Comparison of ENCODE assay signal across 1 cellular context in genomic region chr9:127716412-127716811, GRCh38.
TF ChIP-seq lines count a peak whose summit lies in the region.

No MANE protein-coding gene starts in this region.

TF ChIP-seq in HepG2, 621 proteins besides CTCF, POLR2A, EP300 and RAD21 (continues in another document):
- peak; percentile 65; the same call in 1 of the 2 replicates for TF ChIP-seq HNF4A (CRISPR knock-in tag; IDR thresholded peaks at IDR 0.05)
- no peak for TF ChIP-seq ZNF367 (CRISPR knock-in tag; IDR thresholded peaks at IDR 0.05; ENCODE audit: borderline replicate concordance)
- 0 out of 2 replicates have a peak, but pooled peaks have one; percentile 42 for TF ChIP-seq MTA1 (CRISPR knock-in tag; IDR thresholded peaks at IDR 0.05; ENCODE audit: borderline replicate concordance)
- TF ChIP-seq ESRRA (CRISPR knock-in tag; IDR thresholded peaks at IDR 0.05; ENCODE audit: low read depth) = 0 out of 2 replicates have a peak, but pooled peaks have one; percentile 42
- TF ChIP-seq ZNF788 (CRISPR knock-in tag; IDR thresholded peaks at IDR 0.05; ENCODE audit: borderline replicate concordance) = no peak
- TF ChIP-seq PITX1 (CRISPR knock-in tag; IDR thresholded peaks at IDR 0.05) = no peak
- no peak for TF ChIP-seq GPBP1L1 (CRISPR knock-in tag; IDR thresholded peaks at IDR 0.05)
- TF ChIP-seq ELF3 (CRISPR knock-in tag; IDR thresholded peaks at IDR 0.05) = peak; percentile 36; the same call in 1 of the 2 replicates
- no peak for TF ChIP-seq FOXP1 (IDR thresholded peaks at IDR 0.05)
- TF ChIP-seq FOXP1 (CRISPR knock-in tag; IDR thresholded peaks at IDR 0.05) = no peak
- no peak for TF ChIP-seq ZNF749 (CRISPR knock-in tag; IDR thresholded peaks at IDR 0.05; ENCODE audit: borderline replicate concordance)
- no peak for TF ChIP-seq CENPBD1 (CRISPR knock-in tag; IDR thresholded peaks at IDR 0.05; ENCODE audit: borderline replicate concordance, low read depth)
- TF ChIP-seq, protein P1, sequence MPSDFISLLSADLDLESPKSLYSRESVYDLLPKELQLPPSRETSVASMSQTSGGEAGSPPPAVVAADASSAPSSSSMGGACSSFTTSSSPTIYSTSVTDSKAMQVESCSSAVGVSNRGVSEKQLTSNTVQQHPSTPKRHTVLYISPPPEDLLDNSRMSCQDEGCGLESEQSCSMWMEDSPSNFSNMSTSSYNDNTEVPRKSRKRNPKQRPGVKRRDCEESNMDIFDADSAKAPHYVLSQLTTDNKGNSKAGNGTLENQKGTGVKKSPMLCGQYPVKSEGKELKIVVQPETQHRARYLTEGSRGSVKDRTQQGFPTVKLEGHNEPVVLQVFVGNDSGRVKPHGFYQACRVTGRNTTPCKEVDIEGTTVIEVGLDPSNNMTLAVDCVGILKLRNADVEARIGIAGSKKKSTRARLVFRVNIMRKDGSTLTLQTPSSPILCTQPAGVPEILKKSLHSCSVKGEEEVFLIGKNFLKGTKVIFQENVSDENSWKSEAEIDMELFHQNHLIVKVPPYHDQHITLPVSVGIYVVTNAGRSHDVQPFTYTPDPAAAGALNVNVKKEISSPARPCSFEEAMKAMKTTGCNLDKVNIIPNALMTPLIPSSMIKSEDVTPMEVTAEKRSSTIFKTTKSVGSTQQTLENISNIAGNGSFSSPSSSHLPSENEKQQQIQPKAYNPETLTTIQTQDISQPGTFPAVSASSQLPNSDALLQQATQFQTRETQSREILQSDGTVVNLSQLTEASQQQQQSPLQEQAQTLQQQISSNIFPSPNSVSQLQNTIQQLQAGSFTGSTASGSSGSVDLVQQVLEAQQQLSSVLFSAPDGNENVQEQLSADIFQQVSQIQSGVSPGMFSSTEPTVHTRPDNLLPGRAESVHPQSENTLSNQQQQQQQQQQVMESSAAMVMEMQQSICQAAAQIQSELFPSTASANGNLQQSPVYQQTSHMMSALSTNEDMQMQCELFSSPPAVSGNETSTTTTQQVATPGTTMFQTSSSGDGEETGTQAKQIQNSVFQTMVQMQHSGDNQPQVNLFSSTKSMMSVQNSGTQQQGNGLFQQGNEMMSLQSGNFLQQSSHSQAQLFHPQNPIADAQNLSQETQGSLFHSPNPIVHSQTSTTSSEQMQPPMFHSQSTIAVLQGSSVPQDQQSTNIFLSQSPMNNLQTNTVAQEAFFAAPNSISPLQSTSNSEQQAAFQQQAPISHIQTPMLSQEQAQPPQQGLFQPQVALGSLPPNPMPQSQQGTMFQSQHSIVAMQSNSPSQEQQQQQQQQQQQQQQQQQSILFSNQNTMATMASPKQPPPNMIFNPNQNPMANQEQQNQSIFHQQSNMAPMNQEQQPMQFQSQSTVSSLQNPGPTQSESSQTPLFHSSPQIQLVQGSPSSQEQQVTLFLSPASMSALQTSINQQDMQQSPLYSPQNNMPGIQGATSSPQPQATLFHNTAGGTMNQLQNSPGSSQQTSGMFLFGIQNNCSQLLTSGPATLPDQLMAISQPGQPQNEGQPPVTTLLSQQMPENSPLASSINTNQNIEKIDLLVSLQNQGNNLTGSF (CRISPR knock-in tag; IDR thresholded peaks at IDR 0.05) = no peak
- peak; percentile 6; the same call in 1 of the 2 replicates for TF ChIP-seq SPEN (CRISPR knock-in tag; IDR thresholded peaks at IDR 0.05; ENCODE audit: low read depth)
- 0 out of 2 replicates have a peak, but pooled peaks have one; percentile 19 for TF ChIP-seq SALL1 (CRISPR knock-in tag; IDR thresholded peaks at IDR 0.05)
- no peak for TF ChIP-seq HNRNPH1 (optimal IDR thresholded peaks at IDR 0.05; ENCODE audit: low read depth, low read length)
- peak; percentile 45; the same call in 1 of the 2 replicates for TF ChIP-seq UBTF (CRISPR knock-in tag; IDR thresholded peaks at IDR 0.05)
- TF ChIP-seq GLI4 (CRISPR knock-in tag; IDR thresholded peaks at IDR 0.05; ENCODE audit: borderline replicate concordance) = no peak
- no peak for TF ChIP-seq NONO (IDR thresholded peaks at IDR 0.05)
- 0 out of 2 replicates have a peak, but pooled peaks have one; percentile 31 for TF ChIP-seq NONO (CRISPR knock-in tag; conservative IDR thresholded peaks at IDR 0.05)
- TF ChIP-seq GABPB1 (CRISPR knock-in tag; IDR thresholded peaks at IDR 0.05) = peak; percentile 32; the same call in 1 of the 2 replicates
- TF ChIP-seq ZNF350 (CRISPR knock-in tag; IDR thresholded peaks at IDR 0.05; ENCODE audit: borderline replicate concordance, low read depth) = 0 out of 2 replicates have a peak, but pooled peaks have one; percentile 19
- peak; percentile 71; the same call in 1 of the 2 replicates for TF ChIP-seq ELF1 (CRISPR knock-in tag; IDR thresholded peaks at IDR 0.05)
- TF ChIP-seq NFRKB (IDR thresholded peaks at IDR 0.05) = no peak
- TF ChIP-seq, protein P2, sequence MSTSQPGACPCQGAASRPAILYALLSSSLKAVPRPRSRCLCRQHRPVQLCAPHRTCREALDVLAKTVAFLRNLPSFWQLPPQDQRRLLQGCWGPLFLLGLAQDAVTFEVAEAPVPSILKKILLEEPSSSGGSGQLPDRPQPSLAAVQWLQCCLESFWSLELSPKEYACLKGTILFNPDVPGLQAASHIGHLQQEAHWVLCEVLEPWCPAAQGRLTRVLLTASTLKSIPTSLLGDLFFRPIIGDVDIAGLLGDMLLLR (CRISPR knock-in tag; IDR thresholded peaks at IDR 0.05) = no peak; the same call in 1 of the 2 replicates
- no peak for TF ChIP-seq ZNF564 (CRISPR knock-in tag; IDR thresholded peaks at IDR 0.05)
- TF ChIP-seq HNF1A (IDR thresholded peaks at IDR 0.05; ENCODE audit: low read depth) = no peak
- no peak for TF ChIP-seq HNF1A (CRISPR knock-in tag; IDR thresholded peaks at IDR 0.05; ENCODE audit: borderline replicate concordance)
- TF ChIP-seq HNF1B (CRISPR knock-in tag; IDR thresholded peaks at IDR 0.05) = 0 out of 2 replicates have a peak, but pooled peaks have one; percentile 9
- TF ChIP-seq KDM1A (CRISPR knock-in tag; IDR thresholded peaks at IDR 0.05) = no peak
- TF ChIP-seq, protein P3, sequence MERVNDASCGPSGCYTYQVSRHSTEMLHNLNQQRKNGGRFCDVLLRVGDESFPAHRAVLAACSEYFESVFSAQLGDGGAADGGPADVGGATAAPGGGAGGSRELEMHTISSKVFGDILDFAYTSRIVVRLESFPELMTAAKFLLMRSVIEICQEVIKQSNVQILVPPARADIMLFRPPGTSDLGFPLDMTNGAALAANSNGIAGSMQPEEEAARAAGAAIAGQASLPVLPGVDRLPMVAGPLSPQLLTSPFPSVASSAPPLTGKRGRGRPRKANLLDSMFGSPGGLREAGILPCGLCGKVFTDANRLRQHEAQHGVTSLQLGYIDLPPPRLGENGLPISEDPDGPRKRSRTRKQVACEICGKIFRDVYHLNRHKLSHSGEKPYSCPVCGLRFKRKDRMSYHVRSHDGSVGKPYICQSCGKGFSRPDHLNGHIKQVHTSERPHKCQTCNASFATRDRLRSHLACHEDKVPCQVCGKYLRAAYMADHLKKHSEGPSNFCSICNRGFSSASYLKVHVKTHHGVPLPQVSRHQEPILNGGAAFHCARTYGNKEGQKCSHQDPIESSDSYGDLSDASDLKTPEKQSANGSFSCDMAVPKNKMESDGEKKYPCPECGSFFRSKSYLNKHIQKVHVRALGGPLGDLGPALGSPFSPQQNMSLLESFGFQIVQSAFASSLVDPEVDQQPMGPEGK (CRISPR knock-in tag; IDR thresholded peaks at IDR 0.05) = peak; percentile 64
- TF ChIP-seq ETV5 (CRISPR knock-in tag; IDR thresholded peaks at IDR 0.05; ENCODE audit: borderline replicate concordance) = peak; percentile 57
- TF ChIP-seq NR2F6 (IDR thresholded peaks at IDR 0.05) = 0 out of 2 replicates have a peak, but pooled peaks have one; percentile 21
- no peak; the same call in 1 of the 2 replicates for TF ChIP-seq NR2F6 (CRISPR knock-in tag; IDR thresholded peaks at IDR 0.05)
- TF ChIP-seq, protein P4, sequence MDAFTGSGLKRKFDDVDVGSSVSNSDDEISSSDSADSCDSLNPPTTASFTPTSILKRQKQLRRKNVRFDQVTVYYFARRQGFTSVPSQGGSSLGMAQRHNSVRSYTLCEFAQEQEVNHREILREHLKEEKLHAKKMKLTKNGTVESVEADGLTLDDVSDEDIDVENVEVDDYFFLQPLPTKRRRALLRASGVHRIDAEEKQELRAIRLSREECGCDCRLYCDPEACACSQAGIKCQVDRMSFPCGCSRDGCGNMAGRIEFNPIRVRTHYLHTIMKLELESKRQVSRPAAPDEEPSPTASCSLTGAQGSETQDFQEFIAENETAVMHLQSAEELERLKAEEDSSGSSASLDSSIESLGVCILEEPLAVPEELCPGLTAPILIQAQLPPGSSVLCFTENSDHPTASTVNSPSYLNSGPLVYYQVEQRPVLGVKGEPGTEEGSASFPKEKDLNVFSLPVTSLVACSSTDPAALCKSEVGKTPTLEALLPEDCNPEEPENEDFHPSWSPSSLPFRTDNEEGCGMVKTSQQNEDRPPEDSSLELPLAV (CRISPR knock-in tag; conservative IDR thresholded peaks at IDR 0.05; ENCODE audit: low read depth) = no peak
- TF ChIP-seq RARA (CRISPR knock-in tag; IDR thresholded peaks at IDR 0.05) = peak; percentile 50
- no peak for TF ChIP-seq KDM3A (CRISPR knock-in tag; IDR thresholded peaks at IDR 0.05; ENCODE audit: low read depth)
- TF ChIP-seq MEF2D (CRISPR knock-in tag; IDR thresholded peaks at IDR 0.05) = 0 out of 2 replicates have a peak, but pooled peaks have one; percentile 9
- 0 out of 2 replicates have a peak, but pooled peaks have one; percentile 14 for TF ChIP-seq CEBPG (CRISPR knock-in tag; IDR thresholded peaks at IDR 0.05)
